Comparison of ENCODE assay signal across 25 cellular contexts in the genomic region with DNA sequence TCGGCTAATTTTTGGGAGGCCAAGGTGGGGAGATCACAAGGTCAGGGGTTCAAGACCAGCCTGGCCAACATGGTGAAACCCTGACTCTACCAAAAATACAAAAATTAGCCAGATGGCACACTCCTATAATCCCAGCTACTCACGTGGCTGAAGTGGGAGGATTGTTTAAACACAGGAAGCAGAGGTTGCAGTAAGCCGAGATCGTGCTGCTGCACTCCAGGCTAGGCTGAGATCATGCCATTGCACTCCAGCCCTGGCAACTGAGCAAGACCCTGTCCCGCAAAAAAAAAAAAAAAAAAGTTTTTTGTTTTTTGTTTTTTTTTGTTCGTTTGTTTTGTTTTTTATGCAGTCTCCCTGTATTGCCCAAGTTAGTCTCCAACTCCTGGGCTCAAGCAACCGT. TPM values are rescaled to one million over a fixed set of nuclear protein-coding genes. Genes with fewer than 3 reads are reported as not detected.
"Had no signal": no experiment of that assay in that cellular context is flagged by ENCODE, and none has a peak within 500 bp of the region (broad histone marks: within the 10 kb centered on the region; RNA-seq: fewer than 3 reads in every experiment).

No MANE protein-coding gene starts in this region.

- H3K27ac Mint-ChIP-seq: naive B cell, nephron, progenitor cell of endocrine pancreas had no signal

- ATAC-seq: esophagus mucosa, heart left ventricle, left colon, left ventricle myocardium superior, pancreas, right cardiac atrium had no signal

- DNase-seq: effector memory CD4-positive, alpha-beta T cell; heart left ventricle; hippocampal formation; left colon; left ventricle myocardium superior; mesenchymal stem cell; naive B cell; occipital lobe; pancreas; right cardiac atrium; small intestine; stimulated activated CD4-positive, alpha-beta T cell treated with anti-CD3 and anti-CD28 coated beads, Interleukin-12 subunit alpha, Interleukin-12 subunit beta, amount 100 ng/mL, for 4 hours; stimulated activated naive CD4-positive, alpha-beta T cell; stomach; substantia nigra; transverse colon had no signal

- H3K4me3 Mint-ChIP-seq: naive B cell, nephron had no signal

- H3K36me3 Mint-ChIP-seq: naive B cell had no signal

- H3K4me1 Mint-ChIP-seq: naive B cell, nephron had no signal

- H3K27me3 Mint-ChIP-seq: progenitor cell of endocrine pancreas had no signal

- H3K9me3 ChIP-seq: pancreas, transverse colon had no signal

RNA-seq across cellular contexts. Expression of a gene that starts 21.2 kb away (rescaled TPM):
- total RNA-seq: esophagus mucosa, thoracic aorta had no signal

RNA-seq across cellular contexts. Expression of a gene that starts 25.2 kb away (rescaled TPM):
- total RNA-seq: esophagus mucosa, fibroblast of lung, glomerular endothelial cell, heart left ventricle, left ventricle myocardium superior, lung, progenitor cell of endocrine pancreas, right cardiac atrium, stomach, thoracic aorta, transverse colon, ureter had no signal

RNA-seq across cellular contexts. Expression of a gene that starts 27.5 kb away (rescaled TPM):
- total RNA-seq: esophagus mucosa, fibroblast of lung, glomerular endothelial cell, kidney epithelial cell, left colon, left ventricle myocardium superior, progenitor cell of endocrine pancreas, right cardiac atrium, thoracic aorta, ureter had no signal
